ENCODE assay signal across 1 cellular context in the genomic region with DNA sequence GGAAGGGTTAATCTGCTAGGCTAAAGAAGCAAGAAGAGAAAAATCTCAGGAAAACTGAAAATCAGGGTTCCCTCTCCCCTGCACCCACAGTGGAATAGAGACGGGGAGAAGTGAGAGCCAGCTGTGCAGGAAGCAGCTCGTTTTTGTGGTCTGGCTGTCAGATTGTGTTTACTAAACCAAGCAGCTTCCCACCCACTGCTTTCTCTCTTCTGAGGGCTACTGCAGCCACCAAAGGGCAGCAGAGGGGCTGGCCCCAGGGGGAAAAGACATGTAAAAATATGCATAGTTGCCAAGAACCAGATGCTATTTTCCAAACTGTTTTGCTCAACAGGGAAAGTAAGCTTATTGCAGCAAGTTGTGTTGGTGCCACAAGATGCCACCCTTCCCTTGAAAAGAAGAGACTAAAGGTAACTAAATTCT.
TF ChIP-seq lines count a peak whose summit lies in the region.

No MANE protein-coding gene starts in this region.

TF ChIP-seq in GM23338, 12 proteins besides CTCF, POLR2A, EP300 and RAD21 (continued from another document):
- TF ChIP-seq, protein P1, sequence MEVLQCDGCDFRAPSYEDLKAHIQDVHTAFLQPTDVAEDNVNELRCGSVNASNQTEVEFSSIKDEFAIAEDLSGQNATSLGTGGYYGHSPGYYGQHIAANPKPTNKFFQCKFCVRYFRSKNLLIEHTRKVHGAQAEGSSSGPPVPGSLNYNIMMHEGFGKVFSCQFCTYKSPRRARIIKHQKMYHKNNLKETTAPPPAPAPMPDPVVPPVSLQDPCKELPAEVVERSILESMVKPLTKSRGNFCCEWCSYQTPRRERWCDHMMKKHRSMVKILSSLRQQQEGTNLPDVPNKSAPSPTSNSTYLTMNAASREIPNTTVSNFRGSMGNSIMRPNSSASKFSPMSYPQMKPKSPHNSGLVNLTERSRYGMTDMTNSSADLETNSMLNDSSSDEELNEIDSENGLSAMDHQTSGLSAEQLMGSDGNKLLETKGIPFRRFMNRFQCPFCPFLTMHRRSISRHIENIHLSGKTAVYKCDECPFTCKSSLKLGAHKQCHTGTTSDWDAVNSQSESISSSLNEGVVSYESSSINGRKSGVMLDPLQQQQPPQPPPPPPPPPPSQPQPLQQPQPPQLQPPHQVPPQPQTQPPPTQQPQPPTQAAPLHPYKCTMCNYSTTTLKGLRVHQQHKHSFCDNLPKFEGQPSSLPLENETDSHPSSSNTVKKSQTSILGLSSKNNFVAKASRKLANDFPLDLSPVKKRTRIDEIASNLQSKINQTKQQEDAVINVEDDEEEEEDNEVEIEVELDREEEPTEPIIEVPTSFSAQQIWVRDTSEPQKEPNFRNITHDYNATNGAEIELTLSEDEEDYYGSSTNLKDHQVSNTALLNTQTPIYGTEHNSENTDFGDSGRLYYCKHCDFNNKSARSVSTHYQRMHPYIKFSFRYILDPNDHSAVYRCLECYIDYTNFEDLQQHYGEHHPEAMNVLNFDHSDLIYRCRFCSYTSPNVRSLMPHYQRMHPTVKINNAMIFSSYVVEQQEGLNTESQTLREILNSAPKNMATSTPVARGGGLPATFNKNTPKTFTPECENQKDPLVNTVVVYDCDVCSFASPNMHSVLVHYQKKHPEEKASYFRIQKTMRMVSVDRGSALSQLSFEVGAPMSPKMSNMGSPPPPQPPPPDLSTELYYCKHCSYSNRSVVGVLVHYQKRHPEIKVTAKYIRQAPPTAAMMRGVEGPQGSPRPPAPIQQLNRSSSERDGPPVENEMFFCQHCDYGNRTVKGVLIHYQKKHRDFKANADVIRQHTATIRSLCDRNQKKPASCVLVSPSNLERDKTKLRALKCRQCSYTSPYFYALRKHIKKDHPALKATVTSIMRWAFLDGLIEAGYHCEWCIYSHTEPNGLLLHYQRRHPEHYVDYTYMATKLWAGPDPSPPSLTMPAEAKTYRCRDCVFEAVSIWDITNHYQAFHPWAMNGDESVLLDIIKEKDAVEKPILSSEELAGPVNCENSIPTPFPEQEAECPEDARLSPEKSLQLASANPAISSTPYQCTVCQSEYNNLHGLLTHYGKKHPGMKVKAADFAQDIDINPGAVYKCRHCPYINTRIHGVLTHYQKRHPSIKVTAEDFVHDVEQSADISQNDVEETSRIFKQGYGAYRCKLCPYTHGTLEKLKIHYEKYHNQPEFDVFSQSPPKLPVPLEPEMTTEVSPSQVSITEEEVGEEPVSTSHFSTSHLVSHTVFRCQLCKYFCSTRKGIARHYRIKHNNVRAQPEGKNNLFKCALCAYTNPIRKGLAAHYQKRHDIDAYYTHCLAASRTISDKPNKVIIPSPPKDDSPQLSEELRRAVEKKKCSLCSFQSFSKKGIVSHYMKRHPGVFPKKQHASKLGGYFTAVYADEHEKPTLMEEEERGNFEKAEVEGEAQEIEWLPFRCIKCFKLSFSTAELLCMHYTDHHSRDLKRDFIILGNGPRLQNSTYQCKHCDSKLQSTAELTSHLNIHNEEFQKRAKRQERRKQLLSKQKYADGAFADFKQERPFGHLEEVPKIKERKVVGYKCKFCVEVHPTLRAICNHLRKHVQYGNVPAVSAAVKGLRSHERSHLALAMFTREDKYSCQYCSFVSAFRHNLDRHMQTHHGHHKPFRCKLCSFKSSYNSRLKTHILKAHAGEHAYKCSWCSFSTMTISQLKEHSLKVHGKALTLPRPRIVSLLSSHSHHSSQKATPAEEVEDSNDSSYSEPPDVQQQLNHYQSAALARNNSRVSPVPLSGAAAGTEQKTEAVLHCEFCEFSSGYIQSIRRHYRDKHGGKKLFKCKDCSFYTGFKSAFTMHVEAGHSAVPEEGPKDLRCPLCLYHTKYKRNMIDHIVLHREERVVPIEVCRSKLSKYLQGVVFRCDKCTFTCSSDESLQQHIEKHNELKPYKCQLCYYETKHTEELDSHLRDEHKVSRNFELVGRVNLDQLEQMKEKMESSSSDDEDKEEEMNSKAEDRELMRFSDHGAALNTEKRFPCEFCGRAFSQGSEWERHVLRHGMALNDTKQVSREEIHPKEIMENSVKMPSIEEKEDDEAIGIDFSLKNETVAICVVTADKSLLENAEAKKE (CRISPR knock-in tag; IDR thresholded peaks at IDR 0.05), result no peak
- TF ChIP-seq, protein P2, sequence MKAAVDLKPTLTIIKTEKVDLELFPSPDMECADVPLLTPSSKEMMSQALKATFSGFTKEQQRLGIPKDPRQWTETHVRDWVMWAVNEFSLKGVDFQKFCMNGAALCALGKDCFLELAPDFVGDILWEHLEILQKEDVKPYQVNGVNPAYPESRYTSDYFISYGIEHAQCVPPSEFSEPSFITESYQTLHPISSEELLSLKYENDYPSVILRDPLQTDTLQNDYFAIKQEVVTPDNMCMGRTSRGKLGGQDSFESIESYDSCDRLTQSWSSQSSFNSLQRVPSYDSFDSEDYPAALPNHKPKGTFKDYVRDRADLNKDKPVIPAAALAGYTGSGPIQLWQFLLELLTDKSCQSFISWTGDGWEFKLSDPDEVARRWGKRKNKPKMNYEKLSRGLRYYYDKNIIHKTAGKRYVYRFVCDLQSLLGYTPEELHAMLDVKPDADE (IDR thresholded peaks at IDR 0.05), result no peak
